8 cellular contexts compared by ENCODE assay signal in the genomic region with DNA sequence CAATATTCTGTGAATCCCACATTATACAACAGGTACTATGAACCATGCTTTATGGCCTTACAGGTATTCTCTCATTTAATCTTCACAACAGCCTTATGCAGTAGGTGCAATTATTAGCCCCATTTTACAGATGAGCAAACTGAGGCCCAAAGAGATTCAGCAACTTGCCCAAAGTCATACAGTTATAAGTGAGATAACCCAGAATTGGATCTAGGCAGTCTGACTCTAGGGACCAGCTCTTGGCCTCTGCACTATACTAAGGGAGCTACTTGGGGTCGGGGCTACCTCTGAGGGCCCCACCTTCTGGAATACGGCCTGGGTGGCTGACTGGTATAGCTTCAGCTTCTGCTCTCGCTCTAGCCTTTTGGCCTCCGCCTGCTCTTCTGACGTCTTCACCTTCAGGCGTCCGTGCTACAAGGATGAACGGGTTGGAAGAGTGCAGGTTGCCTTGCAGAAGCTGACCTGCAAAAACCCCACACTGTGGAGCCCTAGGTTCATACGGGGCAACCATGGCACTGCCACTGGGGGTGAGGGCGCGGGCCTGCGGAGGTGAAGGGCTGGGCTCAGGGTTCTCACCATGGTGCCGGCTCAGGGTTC. TPM values are rescaled to one million over a fixed set of nuclear protein-coding genes. Genes with fewer than 3 reads are reported as not detected.
DNase-seq lines count a peak whose midpoint lies in the region; ATAC-seq and TF ChIP-seq lines count a peak whose summit lies in the region.

No MANE protein-coding gene starts in this region.

- peak overlapping the region; percentile 4 for H2BK15ac ChIP-seq in mesenchymal stem cell (ENCODE audit: low read depth, poor library complexity, severe bottlenecking)

- H2AFZ ChIP-seq in mesenchymal stem cell (ENCODE audit: low read depth, low read length): peak overlapping the region; percentile 91

- H3K18ac ChIP-seq in mesenchymal stem cell (ENCODE audit: low read depth in 1 of 2, low read length in 2 of 2): peak overlapping the region in 1 of 2 experiments; percentile 97

- H3K4me2 ChIP-seq in mesenchymal stem cell (ENCODE audit: low read length, poor library complexity, severe bottlenecking): peak overlapping the region; percentile 78

- H3K79me1 ChIP-seq in mesenchymal stem cell (replicated peaks; ENCODE audit: low read length, poor library complexity, severe bottlenecking): peaks cover 33% of the 10 kb centered on the region

- H2BK5ac ChIP-seq in mesenchymal stem cell (ENCODE audit: low read depth, low read length, poor library complexity, severe bottlenecking): no peak overlapping the region

- TF ChIP-seq CTCF in BE2C (IDR thresholded peaks at IDR 0.05; ENCODE audit: low read depth, low read length): no peak
- no peak for TF ChIP-seq CTCF in HL-60 (IDR thresholded peaks at IDR 0.05; ENCODE audit: insufficient read depth, low read length)
- no peak for TF ChIP-seq CTCF in body of pancreas (IDR thresholded peaks at IDR 0.05)

- no peak overlapping the region for H2AK5ac ChIP-seq in mesenchymal stem cell (ENCODE audit: low read length, severe bottlenecking)

- no peaks in the 10 kb centered on the region for H3K36me3 ChIP-seq in BE2C
- H3K36me3 ChIP-seq in body of pancreas (replicated peaks in 1 of 2; ENCODE audit: insufficient read depth in 1 of 2, low read depth in 2 of 2): peaks cover 0 to 15% of the 10 kb centered on the region in 2 donors
- H3K36me3 ChIP-seq in mesenchymal stem cell (ENCODE audit: control insufficient read depth in 1 of 2, insufficient read depth in 2 of 2, low read depth in 1 of 2, low read length in 2 of 2): peaks cover 45 to 48% of the 10 kb centered on the region in 2 experiments

- H3K4me1 ChIP-seq in BE2C (no peaks in the 10 kb centered on the region), body of pancreas (peaks cover 45% of the 10 kb centered on the region), mesenchymal stem cell (ENCODE audit: control insufficient read depth, insufficient read depth, low read depth, low read length) (peaks cover 9% of the 10 kb centered on the region)

- no peak for TF ChIP-seq POLR2A in body of pancreas (IDR thresholded peaks at IDR 0.05)

- peak overlapping the region in 1 of 2 experiments; percentile 10 for H2BK12ac ChIP-seq in mesenchymal stem cell (ENCODE audit: low read length in 2 of 2)

- intact Hi-C loops in body of pancreas (cut with DNase I): no loop called here

- H3K9me3 ChIP-seq in BE2C (no peaks in the 10 kb centered on the region), body of pancreas (no peaks in the 10 kb centered on the region), mesenchymal stem cell (ENCODE audit: control insufficient read depth, low read length) (no peaks in the 10 kb centered on the region)

- WGBS in body of pancreas, 2 donors: 13 to 90% methylated on average over 2 to 13 of the region's 13 CpGs
- WGBS in mesenchymal stem cell: 43% methylated on average over 13 of the region's 13 CpGs

- DNase-seq in BE2C (no peak), HL-60 (ENCODE audit: low read depth in 1 of 2, low spot score in 1 of 2) (no peak), body of pancreas (no peak), mesenchymal stem cell (no peak), GM19240 (ENCODE audit: insufficient read length, low spot score) (no peak)
- DNase-seq in stimulated activated CD4-positive, alpha-beta T cell treated with anti-CD3 and anti-CD28 coated beads, Interleukin-2, amount 100 ng/mL, for 24 hours: no peak

- H3K27me3 ChIP-seq in BE2C (no peaks in the 10 kb centered on the region), HL-60 (ENCODE audit: insufficient read depth, poor library complexity, severe bottlenecking) (no peaks in the 10 kb centered on the region), body of pancreas (no peaks in the 10 kb centered on the region), mesenchymal stem cell (ENCODE audit: control insufficient read depth in 1 of 2, insufficient read depth in 1 of 2, low read length in 2 of 2) (no peaks in the 10 kb centered on the region)

- H3K27ac ChIP-seq in HL-60 (replicated peaks): peak overlapping the region; percentile 97
- H3K27ac ChIP-seq in body of pancreas: peak overlapping the region; percentile 90 to 96 (median 94)
- peak overlapping the region; percentile 90 for H3K27ac ChIP-seq in mesenchymal stem cell (ENCODE audit: low read length, poor library complexity, severe bottlenecking)

- no peak overlapping the region for H3K23ac ChIP-seq in mesenchymal stem cell (ENCODE audit: low read length in 2 of 2)

- H3K9ac ChIP-seq in mesenchymal stem cell (ENCODE audit: low read length): peak overlapping the region; percentile 100

- peak overlapping the region; percentile 87 for H4K91ac ChIP-seq in mesenchymal stem cell (ENCODE audit: low read length)

- H3K4me3 ChIP-seq in BE2C (ENCODE audit: low read depth, low read length) (peak overlapping the region; percentile 76), HL-60 (replicated peaks; ENCODE audit: insufficient read depth, low read length) (peak overlapping the region; percentile 71), body of pancreas (peak overlapping the region; percentile 56 to 94), mesenchymal stem cell (ENCODE audit: insufficient read depth in 1 of 2, low read depth in 1 of 2, low read length in 2 of 2) (peak overlapping the region; percentile 84 to 98)

- H3K4ac ChIP-seq in mesenchymal stem cell (ENCODE audit: low read depth in 1 of 2, low read length in 2 of 2): peak overlapping the region in 1 of 2 experiments; percentile 47

- peak overlapping the region; percentile 88 for H4K8ac ChIP-seq in mesenchymal stem cell (ENCODE audit: low read length)

- no peak overlapping the region for H2BK120ac ChIP-seq in mesenchymal stem cell (ENCODE audit: low read depth, low read length)

- ATAC-seq in body of pancreas (no peak), HG02678 (IDR thresholded peaks at IDR 0.05; ENCODE audit: unreplicated experiment) (no peak), HG02623 (IDR thresholded peaks at IDR 0.05; ENCODE audit: unreplicated experiment) (no peak)

- no peak overlapping the region for H3K14ac ChIP-seq in mesenchymal stem cell (ENCODE audit: low read length in 2 of 2)

RNA-seq across cellular contexts. Expression of a gene that starts 0.8 kb away (rescaled TPM):
- polyA plus RNA-seq in BE2C (2012; ENCODE audit: insufficient read depth, insufficient read length, low read depth): 60.8 TPM
- 10 to 100 TPM; 18.4 to 90.0 TPM for total RNA-seq in body of pancreas
- 22.6 TPM for polyA plus RNA-seq in mesenchymal stem cell (2013, experiment 1 of 2)
- 21.5 TPM for polyA plus RNA-seq in mesenchymal stem cell (2013, experiment 2 of 2)

RNA-seq across cellular contexts. Expression of a gene that starts 7.7 kb away (rescaled TPM):
- 2.0 TPM for polyA plus RNA-seq in BE2C (2012; ENCODE audit: insufficient read depth, insufficient read length, low read depth)
- total RNA-seq in body of pancreas: 10 to 100 TPM in 1 of 2 donors, 1 to 10 TPM in 1; 2.9 to 13.8 TPM
- 0.41 TPM for polyA plus RNA-seq in mesenchymal stem cell (2013, experiment 1 of 2)
- polyA plus RNA-seq in mesenchymal stem cell (2013, experiment 2 of 2): 0.36 TPM

RNA-seq across cellular contexts. Expression of a gene that starts 28.2 kb away (rescaled TPM):
- polyA plus RNA-seq in BE2C (2012; ENCODE audit: insufficient read depth, insufficient read length, low read depth): 57.3 TPM
- total RNA-seq in body of pancreas: 10 to 100 TPM; 28.3 to 35.3 TPM
- 64.4 TPM for polyA plus RNA-seq in mesenchymal stem cell (2013, experiment 1 of 2)
- polyA plus RNA-seq in mesenchymal stem cell (2013, experiment 2 of 2): 71.9 TPM

RNA-seq across cellular contexts. Expression of a gene that starts 28.9 kb away (rescaled TPM):
- polyA plus RNA-seq in BE2C (2012; ENCODE audit: insufficient read depth, insufficient read length, low read depth): 5.3 TPM
- total RNA-seq in body of pancreas: 10 to 100 TPM; 18.8 to 31.4 TPM
- polyA plus RNA-seq in mesenchymal stem cell (2013, experiment 1 of 2): 18.6 TPM
- 21.3 TPM for polyA plus RNA-seq in mesenchymal stem cell (2013, experiment 2 of 2)

RNA-seq across cellular contexts. Expression of a gene that starts 29.0 kb away (rescaled TPM):
- polyA plus RNA-seq in BE2C (2012; ENCODE audit: insufficient read depth, insufficient read length, low read depth): 46.3 TPM
- total RNA-seq in body of pancreas: 10 to 100 TPM; 10.6 to 12.2 TPM
- polyA plus RNA-seq in mesenchymal stem cell (2013, experiment 1 of 2): 8.0 TPM
- polyA plus RNA-seq in mesenchymal stem cell (2013, experiment 2 of 2): 7.6 TPM
